ENCODE assay signal across 8 cellular contexts in the genomic region with DNA sequence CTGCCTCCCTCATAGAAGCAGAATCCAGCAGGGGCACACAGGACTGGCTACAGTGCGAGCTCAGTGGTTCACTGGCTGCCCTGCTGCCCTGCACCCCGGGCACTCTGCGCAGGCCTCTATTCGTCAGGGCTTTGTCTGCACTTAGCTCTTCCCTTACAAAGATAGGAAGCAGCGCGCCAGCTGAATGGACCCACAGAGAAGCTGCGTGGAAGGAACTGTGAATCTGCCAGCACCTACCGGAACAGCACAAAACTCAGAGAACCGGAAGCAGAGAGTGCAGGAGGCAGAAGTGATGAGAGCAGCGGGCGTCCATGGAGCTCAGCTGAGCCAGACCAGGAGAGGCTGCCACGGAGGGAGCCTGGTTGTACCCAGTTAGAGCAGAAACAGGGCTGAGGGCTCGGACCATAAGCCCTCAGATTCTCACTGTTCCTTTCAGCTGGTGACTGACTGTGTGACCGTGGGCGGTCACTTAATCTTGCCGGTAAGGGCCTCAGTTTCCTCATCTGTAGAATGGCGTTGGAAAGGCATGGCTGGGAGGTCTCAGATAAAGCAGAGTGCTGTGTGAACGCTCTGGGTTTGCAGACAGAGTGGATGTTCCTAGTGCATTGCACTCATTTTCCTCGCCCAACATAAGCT. TPM values are rescaled to one million over a fixed set of nuclear protein-coding genes. Genes with fewer than 3 reads are reported as not detected.
DNase-seq lines count a peak whose midpoint lies in the region; ATAC-seq and TF ChIP-seq lines count a peak whose summit lies in the region.

No MANE protein-coding gene starts in this region.

- H3K9me3 Mint-ChIP-seq in activated CD4-positive, alpha-beta T cell treated with anti-CD3 and anti-CD28 coated beads for 36 hours (ENCODE audit: low read depth) = no peaks in the 10 kb centered on the region
- no peaks in the 10 kb centered on the region for H3K9me3 Mint-ChIP-seq in WTC11

- H3K9me3 ChIP-seq in stomach (no peaks in the 10 kb centered on the region), transverse colon (no peaks in the 10 kb centered on the region)

- in situ Hi-C loops in transverse colon (cut with MboI; ENCODE audit: low pct_ligation_motif_present in 1 of 4, low pct_unique_long_range_greater_than_20kb in 1 of 4, low sequenced_read_pairs in 3 of 4) = loop anchor here (25.0 kb wide), 3 partner anchors 280 to 455 kb away; no protein-coding TSS in a partner anchor

- TF ChIP-seq EP300 in stomach (IDR thresholded peaks at IDR 0.05) = no peak
- TF ChIP-seq EP300 in transverse colon (IDR thresholded peaks at IDR 0.05; ENCODE audit: low read depth) = no peak

- CTCF ChIA-PET in activated CD4-positive, alpha-beta T cell treated with anti-CD3 and anti-CD28 coated beads for 36 hours (lab: Charles Lee) = interaction anchor here (0.6 to 3.8 kb wide), 50 partner anchors 8 to 625 kb away, joined by 3 to 51 read pairs (median 4); partner anchors contain the start of genes ROCK2 and SLC66A3
- CTCF ChIA-PET in WTC11 (lab: Charles Lee) = interaction anchor here (0.6 to 7.1 kb wide), 81 partner anchors 8 to 549 kb away, joined by 3 to 231 read pairs (median 5); partner anchors contain the start of genes E2F6, GREB1, KCNF1 and NOL10

- H3K36me3 ChIP-seq in stomach (no peaks in the 10 kb centered on the region), transverse colon (no peaks in the 10 kb centered on the region), H7 (replicated peaks; ENCODE audit: control insufficient read depth, insufficient read depth, low read length) (no peaks in the 10 kb centered on the region)

- intact Hi-C loops in activated CD4-positive, alpha-beta T cell treated with anti-CD3 and anti-CD28 coated beads for 36 hours (cut with DNase I, micrococcal nuclease) = loop anchor here (1.0 to 10.0 kb wide), 10 partner anchors 23 to 645 kb away; partner anchors contain the start of genes E2F6 (in 2 of the 2) and SLC66A3 (in 2 of the 2)
- intact Hi-C loops in stomach (cut with DNase I; ENCODE audit: low total_unique reads) = loop anchor here (10.0 kb wide), 2 partner anchors 313 to 453 kb away; no protein-coding TSS in a partner anchor
- intact Hi-C loops in transverse colon (cut with DNase I; ENCODE audit: low total_unique reads) = no loop called here

- no peaks in the 10 kb centered on the region for H3K27me3 Mint-ChIP-seq in activated CD4-positive, alpha-beta T cell treated with anti-CD3 and anti-CD28 coated beads for 36 hours
- H3K27me3 Mint-ChIP-seq in WTC11 (ENCODE audit: low read depth) = peaks cover 10% of the 10 kb centered on the region

- DNase-seq in activated CD4-positive, alpha-beta T cell treated with anti-CD3 and anti-CD28 coated beads for 36 hours = no peak
- no peak for DNase-seq in activated CD4-positive, alpha-beta T cell treated with anti-CD3 and anti-CD28 coated beads for 1 hour
- no peak for DNase-seq in WTC11 (ENCODE audit: low spot score)
- peak; percentile 9 to 12 for DNase-seq in hippocampal formation (lab: John Stamatoyannopoulos, UW)
- DNase-seq in stomach = no peak
- no peak for DNase-seq in 8988T
- DNase-seq in transverse colon = no peak
- no peak for DNase-seq in H7

- no peaks in the 10 kb centered on the region for H3K36me3 Mint-ChIP-seq in activated CD4-positive, alpha-beta T cell treated with anti-CD3 and anti-CD28 coated beads for 36 hours (ENCODE audit: low read depth)
- H3K36me3 Mint-ChIP-seq in WTC11 = no peaks in the 10 kb centered on the region

- POLR2A ChIA-PET in activated CD4-positive, alpha-beta T cell treated with anti-CD3 and anti-CD28 coated beads for 36 hours (lab: Charles Lee) = interaction anchor here (1.0 to 1.2 kb wide), 2 partner anchors 23 kb away, joined by 3 read pairs; partner anchors contain the start of gene SLC66A3
- POLR2A ChIA-PET in WTC11 (lab: Charles Lee) = interaction anchor here (0.8 to 3.2 kb wide), 4 partner anchors 23 to 320 kb away, joined by 3 to 10 read pairs (median 4); partner anchors contain the start of genes PDIA6 and SLC66A3

- TF ChIP-seq POLR2A in stomach (IDR thresholded peaks at IDR 0.05) (no peak), transverse colon (IDR thresholded peaks at IDR 0.05) (no peak)

- WGBS in stomach, 5 donors = 72 to 80% (median 77%) methylated on average over 19 of the region's 19 CpGs
- WGBS in transverse colon (ENCODE audit: low coverage in 1 of 2), 2 donors = 73% methylated on average over 19 of the region's 19 CpGs; no CpG with 5 or more reads in 1 of the 2 donors

- no peak for ATAC-seq in activated CD4-positive, alpha-beta T cell treated with anti-CD3 and anti-CD28 coated beads for 36 hours
- ATAC-seq in WTC11 = no peak

- H3K4me3 ChIP-seq in stomach = peak overlapping the region in 3 of 4 donors; percentile 56 to 66 (median 62)
- peak overlapping the region in 1 of 4 donors; percentile 55 for H3K4me3 ChIP-seq in transverse colon
- no peak overlapping the region; the same call in 1 of the 2 replicates for H3K4me3 ChIP-seq in H7 (ENCODE audit: insufficient read depth, low read depth, low read length)

- peaks cover 28% of the 10 kb centered on the region for H3K4me1 Mint-ChIP-seq in activated CD4-positive, alpha-beta T cell treated with anti-CD3 and anti-CD28 coated beads for 36 hours
- peaks cover 12% of the 10 kb centered on the region for H3K4me1 Mint-ChIP-seq in WTC11

- H3K27me3 ChIP-seq in stomach (no peaks in the 10 kb centered on the region), transverse colon (peaks cover 7% of the 10 kb centered on the region), H7 (ENCODE audit: control insufficient read depth, insufficient read depth, low read length) (no peaks in the 10 kb centered on the region; the same call in 1 of the 2 replicates)

- H3K27ac Mint-ChIP-seq in activated CD4-positive, alpha-beta T cell treated with anti-CD3 and anti-CD28 coated beads for 36 hours = peak overlapping the region; percentile 90
- no peak overlapping the region for H3K27ac Mint-ChIP-seq in WTC11

- no peak for TF ChIP-seq CTCF in WTC11 (IDR thresholded peaks at IDR 0.05)
- no peak for TF ChIP-seq CTCF in stomach (IDR thresholded peaks at IDR 0.05)
- no peak for TF ChIP-seq CTCF in transverse colon (IDR thresholded peaks at IDR 0.05)

- H3K27ac ChIP-seq in stomach (peak overlapping the region in 2 of 5 donors; percentile 62 to 77), transverse colon (no peak overlapping the region)

- H3K4me1 ChIP-seq in stomach (peaks cover 24 to 56% (median 34%) of the 10 kb centered on the region in 4 donors), transverse colon (peaks cover 16 to 32% (median 19%) of the 10 kb centered on the region in 4 donors)

- peak overlapping the region; percentile 60 for H3K4me3 Mint-ChIP-seq in activated CD4-positive, alpha-beta T cell treated with anti-CD3 and anti-CD28 coated beads for 36 hours
- H3K4me3 Mint-ChIP-seq in WTC11 = peak overlapping the region; percentile 82; the same call in 1 of the 2 replicates

TF ChIP-seq in WTC11, 78 proteins besides CTCF, POLR2A, EP300 and RAD21 (continues in another document):
- no peak for TF ChIP-seq NFATC4 (CRISPR knock-in tag; IDR thresholded peaks at IDR 0.05)
- TF ChIP-seq EMX1 (CRISPR knock-in tag; IDR thresholded peaks at IDR 0.05) = no peak
- no peak for TF ChIP-seq ZNF281 (CRISPR knock-in tag; IDR thresholded peaks at IDR 0.05)
- peak; percentile 33; the same call in 1 of the 2 replicates for TF ChIP-seq ZNF671 (CRISPR knock-in tag; IDR thresholded peaks at IDR 0.05)

RNA-seq across cellular contexts. Expression of gene SLC66A3, which starts 23.1 kb away (rescaled TPM):
- 1 to 10 TPM; 8.2 to 9.8 TPM for total RNA-seq in activated CD4-positive, alpha-beta T cell treated with anti-CD3 and anti-CD28 coated beads for 36 hours
- total RNA-seq in WTC11 (2021) = 11.7 to 14.8 TPM (median 12.5 TPM) in 3 replicates
- 10 to 100 TPM in 4 of 5 donors, not detected in 1; 22.9 to 55.1 (median 32.3) TPM for total RNA-seq in stomach
- 10 to 100 TPM; 12.1 to 18.5 (median 14.7) TPM for polyA plus RNA-seq in stomach
- 10 to 100 TPM in 3 of 4 donors, 1 to 10 TPM in 1; 2.2 to 67.3 (median 39.8) TPM for total RNA-seq in transverse colon
- 16.1 and 21.1 TPM in 2 replicates for total RNA-seq in H7 (2014; rRNA removed; shearing (Covaris generic))

Comparison
In these comparisons a context has a peak if more than half of its experiments do, and no peak if none do; other contexts are left out.
1. DNase-seq: peak in hippocampal formation (2 of 2); none in activated CD4-positive, alpha-beta T cell treated with anti-CD3 and anti-CD28 coated beads for 36 hours (single experiment), activated CD4-positive, alpha-beta T cell treated with anti-CD3 and anti-CD28 coated beads for 1 hour (single experiment), WTC11 (single experiment), stomach (single experiment), 8988T (single experiment), transverse colon (single experiment) and H7 (single experiment).